ENCODE assay signal across 21 cellular contexts in the genomic region with DNA sequence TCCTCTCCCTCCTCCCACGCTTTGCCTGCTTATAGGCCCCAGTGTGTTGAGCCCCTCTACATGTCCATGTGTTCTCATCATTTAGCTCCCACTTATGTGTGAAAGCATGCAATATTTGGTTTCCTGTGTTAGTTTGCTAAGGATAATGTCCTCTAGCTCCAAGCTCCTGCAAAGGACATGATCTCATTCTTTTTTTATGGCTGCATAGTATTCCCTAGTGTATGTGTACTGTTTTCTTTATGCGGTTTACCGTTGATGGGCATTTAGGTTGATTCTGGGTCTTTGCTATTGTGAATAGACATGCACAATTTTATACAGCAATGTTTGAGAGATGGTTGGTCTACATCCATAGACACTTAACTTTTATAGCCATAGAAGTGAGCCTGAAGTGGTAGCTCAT. TPM values are rescaled to one million over a fixed set of nuclear protein-coding genes. Genes with fewer than 3 reads are reported as not detected.
A peak's percentile ranks its signal among the peaks of the same experiment; 100 is the strongest.
DNase-seq lines count a peak whose midpoint lies in the region; ATAC-seq, FAIRE-seq and TF ChIP-seq lines count a peak whose summit lies in the region.
"Had no signal": no experiment of that assay in that cellular context is flagged by ENCODE, and none has a peak within 500 bp of the region (broad histone marks: within the 10 kb centered on the region; RNA-seq: fewer than 3 reads in every experiment).

No MANE protein-coding gene starts in this region.

- POLR2A ChIA-PET in Caco-2 (lab: Charles Lee), result no interaction called here
- POLR2A ChIA-PET in naive thymus-derived CD8-positive, alpha-beta T cell (lab: Charles Lee), result interaction anchor here (1.1 to 4.6 kb wide), 7 partner anchors 15 to 311 kb away, joined by 3 to 33 read pairs (median 11); a partner anchor contains a TSS

- H3K4me1 ChIP-seq in CD4-positive, CD25-positive, alpha-beta regulatory T cell (ENCODE audit: control insufficient read depth, insufficient read depth, low read length, poor library complexity, severe bottlenecking), result peaks cover 70% of the 10 kb centered on the region
- H3K4me1 ChIP-seq in Caco-2, result peaks cover 31% of the 10 kb centered on the region

- peak overlapping the region; percentile 93 to 100 (median 98) for H3K4me3 Mint-ChIP-seq in CD4-positive, CD25-positive, alpha-beta regulatory T cell
- H3K4me3 Mint-ChIP-seq in Caco-2 (ENCODE audit: unreplicated experiment), result no peak overlapping the region
- H3K4me3 Mint-ChIP-seq in activated T-helper 17 cell treated with anti-CD3 and anti-CD28 coated beads, Interleukin-2, amount 50 U/mL, for 72 hours, result peak overlapping the region; percentile 94
- peak overlapping the region; percentile 93 to 99 (median 97) for H3K4me3 Mint-ChIP-seq in naive thymus-derived CD8-positive, alpha-beta T cell

- H3K9me3 ChIP-seq in CD4-positive, CD25-positive, alpha-beta regulatory T cell (ENCODE audit: control insufficient read depth in 2 of 2, low read length in 2 of 2), result no peaks in the 10 kb centered on the region
- H3K9me3 ChIP-seq in Caco-2, result peaks cover 47% of the 10 kb centered on the region
- H3K9me3 ChIP-seq: colonic mucosa, ovary, sigmoid colon had no signal

- peaks cover 7% of the 10 kb centered on the region for H3K27me3 Mint-ChIP-seq in CD4-positive, CD25-positive, alpha-beta regulatory T cell
- no peaks in the 10 kb centered on the region for H3K27me3 Mint-ChIP-seq in Caco-2 (ENCODE audit: insufficient read depth, unreplicated experiment)
- no peaks in the 10 kb centered on the region for H3K27me3 Mint-ChIP-seq in activated T-helper 17 cell treated with anti-CD3 and anti-CD28 coated beads, Interleukin-2, amount 50 U/mL, for 72 hours
- no peaks in the 10 kb centered on the region for H3K27me3 Mint-ChIP-seq in naive thymus-derived CD8-positive, alpha-beta T cell

- no peak for DNase-seq in CD4-positive, CD25-positive, alpha-beta regulatory T cell
- no peak for DNase-seq in Caco-2
- no peak for DNase-seq in naive thymus-derived CD8-positive, alpha-beta T cell
- DNase-seq in RCC 7860 (ENCODE audit: low spot score), result no peak
- DNase-seq in kidney glomerular epithelial cell (lab: John Stamatoyannopoulos, UW), result no peak
- DNase-seq in Kasumi-1 (lab: John Stamatoyannopoulos, UW), result no peak
- DNase-seq: activated effector memory CD4-positive, alpha-beta T cell treated with Interleukin-2 at 50 U/mL for 16 hours; colonic mucosa; DMS 273 treated with DMSO at 0.1 percent for 48 hours; foreskin melanocyte; KBM-7; NCI-H524; ovary; SHP77 treated with DMSO at 0.1 percent for 48 hours; sigmoid colon; stimulated activated CD4-positive, alpha-beta T cell treated with anti-CD3 and anti-CD28 coated beads, Interleukin-2, amount 100 ng/mL, for 24 hours; T-helper 9 cell had no signal

- H3K9me3 Mint-ChIP-seq in CD4-positive, CD25-positive, alpha-beta regulatory T cell, result peaks cover 0 to 8% (median 0%) of the 10 kb centered on the region in 7 donors
- H3K9me3 Mint-ChIP-seq in Caco-2 (ENCODE audit: unreplicated experiment), result peaks cover 40% of the 10 kb centered on the region
- no peaks in the 10 kb centered on the region for H3K9me3 Mint-ChIP-seq in activated T-helper 17 cell treated with anti-CD3 and anti-CD28 coated beads, Interleukin-2, amount 50 U/mL, for 72 hours
- peaks cover 0 to 4% (median 0%) of the 10 kb centered on the region in 9 donors for H3K9me3 Mint-ChIP-seq in naive thymus-derived CD8-positive, alpha-beta T cell

- H3K27me3 ChIP-seq in CD4-positive, CD25-positive, alpha-beta regulatory T cell (ENCODE audit: control insufficient read depth, insufficient read depth, low read length), result no peaks in the 10 kb centered on the region
- H3K27me3 ChIP-seq in Caco-2 (replicated peaks; ENCODE audit: control insufficient read depth, insufficient read depth, low read length), result no peaks in the 10 kb centered on the region
- H3K27me3 ChIP-seq: colonic mucosa, ovary, sigmoid colon had no signal

- H3K27ac Mint-ChIP-seq in CD4-positive, CD25-positive, alpha-beta regulatory T cell, result peak overlapping the region; percentile 66 to 93 (median 93)
- H3K27ac Mint-ChIP-seq in Caco-2 (ENCODE audit: unreplicated experiment), result peak overlapping the region; percentile 76
- peak overlapping the region; percentile 92 for H3K27ac Mint-ChIP-seq in activated T-helper 17 cell treated with anti-CD3 and anti-CD28 coated beads, Interleukin-2, amount 50 U/mL, for 72 hours
- H3K27ac Mint-ChIP-seq in naive thymus-derived CD8-positive, alpha-beta T cell, result peak overlapping the region; percentile 94 to 99 (median 97)

- H3K4me3 ChIP-seq in CD4-positive, CD25-positive, alpha-beta regulatory T cell (ENCODE audit: low read depth, low read length), result peak overlapping the region; percentile 98
- no peak overlapping the region for H3K4me3 ChIP-seq in Caco-2 (ENCODE audit: low read depth, low read length)
- H3K4me3 ChIP-seq: colonic mucosa, ovary, sigmoid colon had no signal

- peaks cover 69% of the 10 kb centered on the region for H3K36me3 ChIP-seq in CD4-positive, CD25-positive, alpha-beta regulatory T cell (ENCODE audit: control insufficient read depth, insufficient read depth, low read length)
- peaks cover 9% of the 10 kb centered on the region for H3K36me3 ChIP-seq in Caco-2 (ENCODE audit: control insufficient read depth, insufficient read depth, low read length)
- H3K36me3 ChIP-seq: colonic mucosa, ovary had no signal

- peak overlapping the region; percentile 36 for H3K27ac ChIP-seq in CD4-positive, CD25-positive, alpha-beta regulatory T cell (ENCODE audit: insufficient read depth, low read length, poor library complexity, severe bottlenecking)
- H3K27ac ChIP-seq: colonic mucosa, epithelial cell of prostate, HL-60, sigmoid colon had no signal

- CTCF ChIA-PET in Caco-2 (lab: Charles Lee), result no interaction called here

- FAIRE-seq in RCC 7860 (lab: Jason Lieb, UNC), result no peak
- FAIRE-seq: H1 had no signal

- H3K4me1 Mint-ChIP-seq in CD4-positive, CD25-positive, alpha-beta regulatory T cell, result peaks cover 25 to 75% (median 65%) of the 10 kb centered on the region in 4 donors
- H3K4me1 Mint-ChIP-seq in Caco-2 (ENCODE audit: low read depth, unreplicated experiment), result peaks cover 40% of the 10 kb centered on the region
- H3K4me1 Mint-ChIP-seq in activated T-helper 17 cell treated with anti-CD3 and anti-CD28 coated beads, Interleukin-2, amount 50 U/mL, for 72 hours, result peaks cover 51% of the 10 kb centered on the region
- peaks cover 45 to 89% (median 77%) of the 10 kb centered on the region in 4 donors for H3K4me1 Mint-ChIP-seq in naive thymus-derived CD8-positive, alpha-beta T cell

- no TSS peak for BruUV-seq in Caco-2 (replicated peaks; lab: Mats Ljungman, UMichigan)

- ATAC-seq in CD4-positive, CD25-positive, alpha-beta regulatory T cell (ENCODE audit: low read depth in 2 of 2), result no peak
- ATAC-seq in activated T-helper 17 cell treated with anti-CD3 and anti-CD28 coated beads, Interleukin-2, amount 50 U/mL, for 72 hours (replicated peaks), result no peak
- ATAC-seq in naive thymus-derived CD8-positive, alpha-beta T cell, result no peak

- no peak for TF ChIP-seq CTCF in Caco-2 (IDR thresholded peaks at IDR 0.05; ENCODE audit: insufficient read depth in 1 of 2, low read depth in 1 of 2, low read length in 1 of 2, severe bottlenecking in 1 of 2, unreplicated experiment in 1 of 2)

- peaks cover 81% of the 10 kb centered on the region for H3K36me3 Mint-ChIP-seq in CD4-positive, CD25-positive, alpha-beta regulatory T cell
- H3K36me3 Mint-ChIP-seq in Caco-2 (ENCODE audit: insufficient read depth, unreplicated experiment), result peaks cover 100% of the 10 kb centered on the region
- H3K36me3 Mint-ChIP-seq in activated T-helper 17 cell treated with anti-CD3 and anti-CD28 coated beads, Interleukin-2, amount 50 U/mL, for 72 hours (ENCODE audit: low read depth), result peaks cover 94% of the 10 kb centered on the region
- H3K36me3 Mint-ChIP-seq in naive thymus-derived CD8-positive, alpha-beta T cell, result peaks cover 52 to 91% (median 69%) of the 10 kb centered on the region in 3 donors

- intact Hi-C loops in Caco-2 (cut with micrococcal nuclease; ENCODE audit: unreplicated experiment), result loop anchor here (10.0 kb wide), 1 partner anchor 311 kb away; no protein-coding TSS in a partner anchor

RNA-seq across cellular contexts. Expression of a gene that starts 5.1 kb away (rescaled TPM):
- 282 TPM for total RNA-seq in CD4-positive, CD25-positive, alpha-beta regulatory T cell
- 100 to 1,000 TPM; 151 to 203 (median 172) TPM for polyA plus RNA-seq in CD4-positive, CD25-positive, alpha-beta regulatory T cell
- 110 and 118 TPM in 2 replicates for total RNA-seq in Caco-2 (2022)
- 10 to 100 TPM; 83.1 to 88.3 TPM for total RNA-seq in activated T-helper 17 cell treated with anti-CD3 and anti-CD28 coated beads, Interleukin-2, amount 50 U/mL, for 72 hours
- 100 to 1,000 TPM; 541 to 583 TPM for total RNA-seq in naive thymus-derived CD8-positive, alpha-beta T cell
- polyA plus RNA-seq in naive thymus-derived CD8-positive, alpha-beta T cell, result 100 to 1,000 TPM; 129 to 237 (median 154) TPM
